10 cellular contexts compared by ENCODE assay signal in the genomic region with DNA sequence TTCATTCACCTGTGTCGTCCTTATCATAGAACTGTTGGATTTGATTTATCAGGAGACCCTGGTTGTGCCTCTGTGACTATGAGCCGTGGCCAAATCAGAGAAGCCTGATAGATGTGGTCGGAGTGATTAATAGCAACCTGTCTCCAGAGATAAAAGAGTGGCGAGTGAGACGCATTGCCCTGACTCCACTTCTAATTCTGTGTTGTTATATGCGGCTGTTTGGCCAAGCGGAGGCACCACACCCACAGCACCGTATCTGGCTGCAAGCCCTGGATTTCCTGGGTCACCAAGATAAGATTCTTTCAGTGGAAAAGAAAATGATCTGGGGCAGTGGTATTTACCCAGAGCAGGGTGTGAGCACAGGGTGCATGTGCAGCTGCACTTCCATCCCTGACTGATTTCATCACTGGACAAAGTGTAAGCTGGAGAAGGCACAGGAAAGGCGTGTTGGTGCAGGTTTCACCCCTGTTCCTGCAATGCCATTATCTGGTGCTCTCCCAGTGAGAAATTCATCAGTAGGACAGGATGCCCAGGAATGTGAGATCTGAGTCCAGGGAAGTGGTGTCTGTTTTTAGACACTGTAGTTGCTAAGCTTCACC.
DNase-seq lines count a peak whose midpoint lies in the region; TF ChIP-seq lines count a peak whose summit lies in the region.
"Had no signal": no experiment of that assay in that cellular context is flagged by ENCODE, and none has a peak within 500 bp of the region (broad histone marks: within the 10 kb centered on the region; RNA-seq: fewer than 3 reads in every experiment).

No MANE protein-coding gene starts in this region.

- DNase-seq in NCI-H146 treated with DMSO at 0.1 percent for 48 hours (lab: John Stamatoyannopoulos, UW; ENCODE audit: unreplicated experiment) (peak; percentile 73), breast epithelium (ENCODE audit: low spot score in 2 of 2) (peak in 1 of 2 donors; percentile 71), kidney glomerular epithelial cell (lab: John Stamatoyannopoulos, UW) (peak; percentile 74), thyroid gland (peak; percentile 51 to 68), NCI-H2227 treated with DMSO at 0.1 percent for 48 hours (lab: John Stamatoyannopoulos, UW) (no peak), T-helper 9 cell (no peak), DMS114 treated with DMSO at 0.1 percent for 48 hours (lab: John Stamatoyannopoulos, UW; ENCODE audit: unreplicated experiment) (no peak)
- DNase-seq: HFFc6; stimulated activated naive CD4-positive, alpha-beta T cell had no signal

- H3K27ac ChIP-seq in breast epithelium, result peak overlapping the region; percentile 35 to 37
- no peak overlapping the region for H3K27ac ChIP-seq in thyroid gland
- H3K27ac ChIP-seq: SK-N-MC had no signal

- intact Hi-C loops in breast epithelium (cut with DNase I; ENCODE audit: low total_unique reads), result no loop called here
- intact Hi-C loops in thyroid gland (cut with DNase I), result no loop called here

- no peak for TF ChIP-seq CTCF in breast epithelium (IDR thresholded peaks at IDR 0.05)
- no peak for TF ChIP-seq CTCF in thyroid gland (IDR thresholded peaks at IDR 0.05)

- H3K36me3 ChIP-seq in breast epithelium (no peaks in the 10 kb centered on the region), thyroid gland (no peaks in the 10 kb centered on the region)

- 14 to 17% methylated on average over 9 of the region's 9 CpGs for WGBS in thyroid gland, 2 donors

- H3K4me1 ChIP-seq in breast epithelium (peaks cover 0 to 5% of the 10 kb centered on the region in 2 donors), thyroid gland (peaks cover 9 to 14% of the 10 kb centered on the region in 2 donors)

- H3K27me3 ChIP-seq in breast epithelium (no peaks in the 10 kb centered on the region), thyroid gland (no peaks in the 10 kb centered on the region)

- H3K9me3 ChIP-seq in breast epithelium, result no peaks in the 10 kb centered on the region
- H3K9me3 ChIP-seq in thyroid gland, result no peaks in the 10 kb centered on the region

- TF ChIP-seq POLR2A in breast epithelium (IDR thresholded peaks at IDR 0.05), result no peak
- TF ChIP-seq POLR2A in thyroid gland (IDR thresholded peaks at IDR 0.05), result no peak

- H3K4me3 ChIP-seq in breast epithelium (no peak overlapping the region), thyroid gland (replicated peaks in 1 of 3) (no peak overlapping the region)
- H3K4me3 ChIP-seq: SK-N-MC had no signal

Comparison
In these comparisons a context has a peak if more than half of its experiments do, and no peak if none do; other contexts are left out.
1. DNase-seq: peak in NCI-H146 treated with DMSO at 0.1 percent for 48 hours (single experiment), kidney glomerular epithelial cell (single experiment) and thyroid gland (2 of 2); none in NCI-H2227 treated with DMSO at 0.1 percent for 48 hours (single experiment), T-helper 9 cell (single experiment) and DMS114 treated with DMSO at 0.1 percent for 48 hours (single experiment).
2. H3K27ac ChIP-seq: peak in breast epithelium (2 of 2); none in thyroid gland (0 of 3).